Comparison of ENCODE assay signal across 1 cellular context in genomic region chr17:21523482-21524210, GRCh38.
TF ChIP-seq lines count a peak whose summit lies in the region.

No MANE protein-coding gene starts in this region.

TF ChIP-seq in IMR-90, 13 proteins besides CTCF, POLR2A, EP300 and RAD21 (continued from another document):
- TF ChIP-seq USF2 (IDR thresholded peaks at IDR 0.05; ENCODE audit: low read depth, low read length) (no peak), CHD1 (IDR thresholded peaks at IDR 0.05; ENCODE audit: low read depth, low read length) (no peak), MAFK (IDR thresholded peaks at IDR 0.05; ENCODE audit: low read depth, low read length) (no peak), RCOR1 (IDR thresholded peaks at IDR 0.05; ENCODE audit: insufficient replicate concordance, low read length) (no peak), NFE2L2 (IDR thresholded peaks at IDR 0.05; ENCODE audit: low read depth, low read length) (no peak), FOS (IDR thresholded peaks at IDR 0.05; ENCODE audit: low read depth, low read length) (no peak), BHLHE40 (IDR thresholded peaks at IDR 0.05; ENCODE audit: low read depth, low read length) (no peak), MAZ (IDR thresholded peaks at IDR 0.05; ENCODE audit: borderline replicate concordance, low read depth, low read length) (no peak)
